In genomic region chr5:76720988-76721569, GRCh38 we compare ENCODE assay signal across 10 cellular contexts. TPM values are rescaled to one million over a fixed set of nuclear protein-coding genes. Genes with fewer than 3 reads are reported as not detected.
DNase-seq lines count a peak whose midpoint lies in the region; ATAC-seq, FAIRE-seq and TF ChIP-seq lines count a peak whose summit lies in the region.
"Had no signal": no experiment of that assay in that cellular context is flagged by ENCODE, and none has a peak within 500 bp of the region (broad histone marks: within the 10 kb centered on the region; RNA-seq: fewer than 3 reads in every experiment).

No MANE protein-coding gene starts in this region.

- intact Hi-C loops in body of pancreas (cut with DNase I): no loop called here

- peaks cover 48% of the 10 kb centered on the region for H3K4me1 Mint-ChIP-seq in brain
- H3K4me1 Mint-ChIP-seq in stimulated activated naive CD8-positive, alpha-beta T cell treated with anti-CD3 and anti-CD28 coated beads, Interleukin-15, amount 100 ng/mL, for 72 hours: peaks cover 17% of the 10 kb centered on the region

- DNase-seq in GM12892 (ENCODE audit: insufficient read length): no peak
- DNase-seq in GM20000 (ENCODE audit: low spot score): peak; percentile 61
- no peak for DNase-seq in stimulated activated naive CD8-positive, alpha-beta T cell treated with anti-CD3 and anti-CD28 coated beads, Interleukin-15, amount 100 ng/mL, for 72 hours
- no peak for DNase-seq in H7
- no peak for DNase-seq in stimulated activated CD4-positive, alpha-beta T cell treated with anti-CD3 and anti-CD28 coated beads, Interleukin-4, amount 100 ng/mL, for 1 hour
- no peak for DNase-seq in body of pancreas
- DNase-seq: activated naive CD4-positive, alpha-beta T cell treated with anti-CD3 and anti-CD28 coated beads for 36 hours had no signal

- H3K4me1 ChIP-seq in body of pancreas: peaks cover 8% of the 10 kb centered on the region

- H3K27me3 Mint-ChIP-seq in brain: peaks cover 9% of the 10 kb centered on the region
- H3K27me3 Mint-ChIP-seq in stimulated activated naive CD8-positive, alpha-beta T cell treated with anti-CD3 and anti-CD28 coated beads, Interleukin-15, amount 100 ng/mL, for 72 hours: peaks cover 41% of the 10 kb centered on the region

- H3K9me3 ChIP-seq in body of pancreas: no peaks in the 10 kb centered on the region

- peaks cover 54% of the 10 kb centered on the region for H3K36me3 Mint-ChIP-seq in brain

- peaks cover 6% of the 10 kb centered on the region for H3K27me3 ChIP-seq in H7 (ENCODE audit: control insufficient read depth, insufficient read depth, low read length)
- H3K27me3 ChIP-seq in body of pancreas: peaks cover 0 to 6% of the 10 kb centered on the region in 2 donors

- H3K9me3 Mint-ChIP-seq in brain: peaks cover 9 to 15% (median 12%) of the 10 kb centered on the region in 5 experiments
- H3K9me3 Mint-ChIP-seq in stimulated activated naive CD8-positive, alpha-beta T cell treated with anti-CD3 and anti-CD28 coated beads, Interleukin-15, amount 100 ng/mL, for 72 hours: no peaks in the 10 kb centered on the region
- H3K9me3 Mint-ChIP-seq: activated naive CD4-positive, alpha-beta T cell treated with anti-CD3 and anti-CD28 coated beads for 36 hours had no signal

- H3K27ac ChIP-seq in body of pancreas: no peak overlapping the region
- H3K27ac ChIP-seq: SK-N-MC had no signal

- no peaks in the 10 kb centered on the region for H3K36me3 ChIP-seq in H7 (replicated peaks; ENCODE audit: control insufficient read depth, insufficient read depth, low read length)
- H3K36me3 ChIP-seq in body of pancreas (replicated peaks in 1 of 2; ENCODE audit: insufficient read depth in 1 of 2, low read depth in 2 of 2): no peaks in the 10 kb centered on the region

- H3K4me3 ChIP-seq in H7 (ENCODE audit: insufficient read depth, low read depth, low read length) (no peak overlapping the region), body of pancreas (no peak overlapping the region)
- H3K4me3 ChIP-seq: SK-N-MC had no signal

- no peak for TF ChIP-seq POLR2A in GM12892 (IDR thresholded peaks at IDR 0.05; ENCODE audit: low read depth, low read length)
- TF ChIP-seq POLR2A in body of pancreas (IDR thresholded peaks at IDR 0.05): no peak

- peak overlapping the region in 3 of 5 experiments; percentile 28 to 54 (median 36) for H3K27ac Mint-ChIP-seq in brain
- H3K27ac Mint-ChIP-seq in stimulated activated naive CD8-positive, alpha-beta T cell treated with anti-CD3 and anti-CD28 coated beads, Interleukin-15, amount 100 ng/mL, for 72 hours: no peak overlapping the region
- H3K27ac Mint-ChIP-seq: activated naive CD4-positive, alpha-beta T cell treated with anti-CD3 and anti-CD28 coated beads for 36 hours had no signal

- ATAC-seq in HG03196 (IDR thresholded peaks at IDR 0.05; ENCODE audit: unreplicated experiment) (peak; percentile 88), body of pancreas (no peak)
- no peak for ATAC-seq in stimulated activated naive CD8-positive, alpha-beta T cell treated with anti-CD3 and anti-CD28 coated beads, Interleukin-15, amount 100 ng/mL, for 72 hours

- TF ChIP-seq CTCF in GM20000 (IDR thresholded peaks at IDR 0.05; ENCODE audit: extremely low read depth, missing control alignments) (no peak), brain (conservative IDR thresholded peaks at IDR 0.05) (no peak), body of pancreas (IDR thresholded peaks at IDR 0.05) (no peak)

- peak overlapping the region; percentile 8 to 48 (median 21) for H3K4me3 Mint-ChIP-seq in brain
- H3K4me3 Mint-ChIP-seq in stimulated activated naive CD8-positive, alpha-beta T cell treated with anti-CD3 and anti-CD28 coated beads, Interleukin-15, amount 100 ng/mL, for 72 hours: no peak overlapping the region
- H3K4me3 Mint-ChIP-seq: activated naive CD4-positive, alpha-beta T cell treated with anti-CD3 and anti-CD28 coated beads for 36 hours had no signal

- peak; percentile 70 for FAIRE-seq in GM12892 (lab: Jason Lieb, UNC)

- WGBS in body of pancreas, 2 donors: 56 to 63% methylated on average over 10 of the region's 10 CpGs

RNA-seq across cellular contexts. Expression of gene F2R, which starts 5.2 kb away (rescaled TPM):
- polyA plus RNA-seq in GM12892 (2012; ENCODE audit: missing spikeins): 3.7 TPM
- 3.7 TPM for polyA plus RNA-seq in brain (ENCODE audit: insufficient read depth, low read depth, low replicate concordance)
- total RNA-seq in H7 (2014; rRNA removed; shearing (Covaris generic)): 17.1 and 23.3 TPM in 2 replicates
- 10 to 100 TPM in 1 of 2 donors, 1 to 10 TPM in 1; 2.3 to 13.0 TPM for total RNA-seq in body of pancreas

Comparison
In these comparisons a context has a peak if more than half of its experiments do, and no peak if none do; other contexts are left out.
1. H3K27ac Mint-ChIP-seq: peak in brain (3 of 5); none in stimulated activated naive CD8-positive, alpha-beta T cell treated with anti-CD3 and anti-CD28 coated beads, Interleukin-15, amount 100 ng/mL, for 72 hours (0 of 2).
2. H3K4me3 Mint-ChIP-seq: peak in brain (5 of 5); none in stimulated activated naive CD8-positive, alpha-beta T cell treated with anti-CD3 and anti-CD28 coated beads, Interleukin-15, amount 100 ng/mL, for 72 hours (0 of 2).